1 cellular context compared by ENCODE assay signal in the genomic region with DNA sequence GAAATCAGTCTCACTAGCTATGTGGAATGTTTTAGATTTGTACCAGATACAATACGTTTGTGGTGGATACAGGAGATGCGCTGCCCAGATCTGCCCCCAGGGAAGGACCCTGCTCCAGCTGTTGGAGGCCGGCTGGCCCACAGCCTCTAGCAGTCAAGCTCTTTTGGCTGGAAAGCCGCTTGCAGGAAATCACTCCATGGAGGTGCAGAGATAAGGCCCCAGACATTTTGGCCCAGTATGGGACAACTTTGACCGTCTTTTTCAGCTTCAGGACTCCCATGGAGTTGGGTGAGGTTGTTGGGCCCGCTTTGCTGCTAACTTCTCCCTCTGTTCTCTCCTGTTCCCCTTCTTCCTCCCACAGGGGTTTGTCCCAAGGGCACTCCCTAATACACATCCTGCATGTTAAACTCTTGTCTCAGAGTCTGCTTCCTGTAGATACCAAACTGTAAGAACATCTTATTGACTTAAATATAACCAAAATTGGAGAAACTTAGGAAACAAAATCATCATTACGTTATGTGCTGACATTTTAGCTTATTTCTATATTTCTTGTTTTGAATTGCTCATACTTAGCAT.
TF ChIP-seq lines count a peak whose summit lies in the region.

No MANE protein-coding gene starts in this region.

TF ChIP-seq in endothelial cell of umbilical vein, 7 proteins besides CTCF, POLR2A, EP300 and RAD21:
- TF ChIP-seq FOS (IDR thresholded peaks at IDR 0.05; ENCODE audit: borderline replicate concordance, insufficient read depth, low read length): no peak
- TF ChIP-seq, protein P1, sequence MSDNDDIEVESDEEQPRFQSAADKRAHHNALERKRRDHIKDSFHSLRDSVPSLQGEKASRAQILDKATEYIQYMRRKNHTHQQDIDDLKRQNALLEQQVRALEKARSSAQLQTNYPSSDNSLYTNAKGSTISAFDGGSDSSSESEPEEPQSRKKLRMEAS (IDR thresholded peaks at IDR 0.05; ENCODE audit: insufficient read depth, insufficient read length): no peak
- TF ChIP-seq JUN (IDR thresholded peaks at IDR 0.05; ENCODE audit: borderline replicate concordance, insufficient read depth, insufficient read length, low read depth): no peak
- TF ChIP-seq GATA2 (IDR thresholded peaks at IDR 0.05; ENCODE audit: insufficient read depth, insufficient read length, low read depth, low read length): no peak
- no peak for TF ChIP-seq EZH2 (IDR thresholded peaks at IDR 0.05; ENCODE audit: borderline replicate concordance, low read depth, low read length, severe bottlenecking)
- TF ChIP-seq POLR2AphosphoS5 (IDR thresholded peaks at IDR 0.05; ENCODE audit: insufficient read depth, low read depth, low read length): no peak
- no peak for TF ChIP-seq MYC (IDR thresholded peaks at IDR 0.05; ENCODE audit: low read depth, low read length)
